In the genomic region with DNA sequence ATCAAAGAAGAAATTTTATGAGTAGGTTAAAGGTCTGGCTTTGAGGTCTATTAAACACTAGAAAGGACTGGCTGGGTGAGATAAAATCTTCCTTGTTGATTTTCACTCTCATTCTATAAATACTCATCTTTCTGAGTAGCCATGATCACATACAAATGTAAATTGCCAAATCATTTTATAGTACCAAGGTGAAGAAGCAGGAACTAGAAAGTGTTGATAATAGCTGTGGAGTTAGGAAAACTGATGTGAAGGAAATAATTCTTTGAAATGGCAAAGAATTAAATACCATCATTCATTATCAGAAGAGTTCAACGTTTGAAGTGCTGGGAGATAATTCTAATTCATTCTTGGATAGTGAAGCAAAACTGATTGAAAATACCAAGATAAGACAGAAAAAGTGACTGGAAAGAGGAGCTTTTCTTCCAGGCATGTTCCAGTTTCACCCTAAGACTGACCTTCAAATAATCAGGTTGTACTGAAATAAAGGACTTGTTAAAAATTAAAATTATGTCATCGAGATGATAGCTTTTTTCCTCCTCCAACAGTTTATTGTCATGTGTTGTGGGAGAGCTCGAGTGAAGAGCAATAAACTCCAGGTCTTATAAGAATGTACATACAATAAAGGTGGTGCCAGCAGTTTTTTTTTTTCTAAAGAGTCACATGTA, we compare ENCODE assay signal across 2 cellular contexts.
TF ChIP-seq lines count a peak whose summit lies in the region.

No MANE protein-coding gene starts in this region.

TF ChIP-seq in A549, 52 proteins besides CTCF, POLR2A, EP300 and RAD21:
- TF ChIP-seq TFCP2L1 (CRISPR knock-in tag; IDR thresholded peaks at IDR 0.05), result no peak
- TF ChIP-seq MAX (IDR thresholded peaks at IDR 0.05), result no peak
- TF ChIP-seq HDAC2 (IDR thresholded peaks at IDR 0.05), result no peak
- no peak for TF ChIP-seq HOXB5 (CRISPR knock-in tag; IDR thresholded peaks at IDR 0.05)

TF ChIP-seq in IMR-90, 13 proteins besides CTCF, POLR2A, EP300 and RAD21:
- no peak for TF ChIP-seq MAZ (IDR thresholded peaks at IDR 0.05; ENCODE audit: borderline replicate concordance, low read depth, low read length)
- TF ChIP-seq USF2 (IDR thresholded peaks at IDR 0.05; ENCODE audit: low read depth, low read length), result peak; percentile 40; the same call in 1 of the 2 replicates
- TF ChIP-seq BHLHE40 (IDR thresholded peaks at IDR 0.05; ENCODE audit: low read depth, low read length), result 0 out of 2 replicates have a peak, but pooled peaks have one; percentile 6
